8 cellular contexts compared by ENCODE assay signal in genomic region chr2:240983361-240983995, GRCh38. TPM values are rescaled to one million over a fixed set of nuclear protein-coding genes. Genes with fewer than 3 reads are reported as not detected.
A peak's percentile ranks its signal among the peaks of the same experiment; 100 is the strongest.
DNase-seq lines count a peak whose midpoint lies in the region; ATAC-seq and TF ChIP-seq lines count a peak whose summit lies in the region.

No MANE protein-coding gene starts in this region.

- DNase-seq in CD4-positive, alpha-beta memory T cell = peak in 4 of 5 donors; percentile 14 to 30 (median 24)
- DNase-seq in HuH-7 (ENCODE audit: low spot score) (peak; percentile 69), epithelial cell of proximal tubule (ENCODE audit: low read depth) (no peak), omental fat pad (ENCODE audit: low spot score) (peak; percentile 12), mucosa of gallbladder (ENCODE audit: low spot score) (no peak)

- POLR2A ChIA-PET in CD4-positive, alpha-beta memory T cell (lab: Charles Lee; ENCODE audit: partially characterized antibody) = interaction anchor here (0.9 to 1.2 kb wide), 3 partner anchors 79 to 167 kb away, joined by 3 to 5 read pairs (median 3); partner anchors contain the start of gene PPP1R7

- no peak overlapping the region for H3K4me3 Mint-ChIP-seq in CD4-positive, alpha-beta memory T cell

- intact Hi-C loops in CD4-positive, alpha-beta memory T cell (cut with micrococcal nuclease) = loop anchor here (5.0 kb wide), 1 partner anchor 169 kb away; the partner anchor contains the start of gene PPP1R7

- H3K4me1 ChIP-seq in CD4-positive, alpha-beta memory T cell (ENCODE audit: insufficient read depth, low read length) = no peaks in the 10 kb centered on the region

- H3K9me3 ChIP-seq in CD4-positive, alpha-beta memory T cell (ENCODE audit: control insufficient read depth in 1 of 2, low read length in 2 of 2) = no peaks in the 10 kb centered on the region

- H3K4me3 ChIP-seq in CD4-positive, alpha-beta memory T cell (ENCODE audit: low read length in 2 of 2) = no peak overlapping the region
- H3K4me3 ChIP-seq in WI38 (ENCODE audit: low read depth, low read length) (no peak overlapping the region), epithelial cell of proximal tubule (ENCODE audit: low read depth, low read length) (no peak overlapping the region)

- no peaks in the 10 kb centered on the region for H3K36me3 ChIP-seq in CD4-positive, alpha-beta memory T cell (ENCODE audit: insufficient read depth, low read length)

- H3K36me3 Mint-ChIP-seq in CD4-positive, alpha-beta memory T cell = no peaks in the 10 kb centered on the region

- peaks cover 0 to 5% (median 5%) of the 10 kb centered on the region in 4 donors for H3K4me1 Mint-ChIP-seq in CD4-positive, alpha-beta memory T cell

- H3K27ac Mint-ChIP-seq in CD4-positive, alpha-beta memory T cell = no peak overlapping the region

- no peaks in the 10 kb centered on the region for H3K27me3 ChIP-seq in CD4-positive, alpha-beta memory T cell (ENCODE audit: insufficient read depth, low read length)

- TF ChIP-seq CTCF in WI38 (IDR thresholded peaks at IDR 0.05; ENCODE audit: low read depth, low read length) (peak; percentile 39), epithelial cell of proximal tubule (conservative IDR thresholded peaks at IDR 0.05; ENCODE audit: low read depth, low read length) (peak; percentile 48), omental fat pad (IDR thresholded peaks at IDR 0.05) (no peak)

- CTCF ChIA-PET in CD4-positive, alpha-beta memory T cell (lab: Charles Lee; ENCODE audit: partially characterized antibody) = interaction anchor here (0.7 to 1.2 kb wide), 7 partner anchors 8 to 234 kb away, joined by 3 to 9 read pairs (median 4); partner anchors contain the start of gene PASK

- no peak for ATAC-seq in omental fat pad (ENCODE audit: low FRiP score)
- ATAC-seq in HG02970 (IDR thresholded peaks at IDR 0.05; ENCODE audit: low FRiP score, unreplicated experiment) = no peak
- ATAC-seq in HG02610 (IDR thresholded peaks at IDR 0.05; ENCODE audit: unreplicated experiment) = no peak

- H3K27me3 Mint-ChIP-seq in CD4-positive, alpha-beta memory T cell = peaks cover 0 to 4% of the 10 kb centered on the region in 2 donors

- no peaks in the 10 kb centered on the region for H3K9me3 Mint-ChIP-seq in CD4-positive, alpha-beta memory T cell

- H3K27ac ChIP-seq in CD4-positive, alpha-beta memory T cell (ENCODE audit: low read depth, low read length) = no peak overlapping the region

RNA-seq across cellular contexts. Expression of gene SNED1, which starts 14.9 kb away (rescaled TPM):
- total RNA-seq in CD4-positive, alpha-beta memory T cell = 10 to 100 TPM; 85.2 to 90.1 TPM
- polyA plus RNA-seq in CD4-positive, alpha-beta memory T cell = 1 to 10 TPM; 1.6 to 3.2 TPM
- total RNA-seq in epithelial cell of proximal tubule = 0.22 and 0.29 TPM in 2 replicates
- total RNA-seq in omental fat pad = 10 to 100 TPM; 18.0 to 52.2 (median 32.5) TPM
- 40.9 TPM for total RNA-seq in mucosa of gallbladder

Comparison
In these comparisons a context has a peak if more than half of its experiments do, and no peak if none do; other contexts are left out.
1. DNase-seq: peak in CD4-positive, alpha-beta memory T cell (4 of 5), HuH-7 (single experiment) and omental fat pad (single experiment); none in epithelial cell of proximal tubule (single experiment) and mucosa of gallbladder (single experiment).
2. CTCF ChIP-seq: peak in WI38 (single experiment) and epithelial cell of proximal tubule (single experiment); none in omental fat pad (0 of 3).
3. RNA of gene SNED1, which starts 14.9 kb away (total RNA-seq): 85.2 to 90.1 TPM in CD4-positive, alpha-beta memory T cell, 40.9 TPM in mucosa of gallbladder (single experiment) and 18.0 to 52.2 TPM in omental fat pad; 0.22 to 0.29 TPM in epithelial cell of proximal tubule; every median in the first group is over 10 times any median in the second.